ENCODE assay signal across 8 cellular contexts in the genomic region with DNA sequence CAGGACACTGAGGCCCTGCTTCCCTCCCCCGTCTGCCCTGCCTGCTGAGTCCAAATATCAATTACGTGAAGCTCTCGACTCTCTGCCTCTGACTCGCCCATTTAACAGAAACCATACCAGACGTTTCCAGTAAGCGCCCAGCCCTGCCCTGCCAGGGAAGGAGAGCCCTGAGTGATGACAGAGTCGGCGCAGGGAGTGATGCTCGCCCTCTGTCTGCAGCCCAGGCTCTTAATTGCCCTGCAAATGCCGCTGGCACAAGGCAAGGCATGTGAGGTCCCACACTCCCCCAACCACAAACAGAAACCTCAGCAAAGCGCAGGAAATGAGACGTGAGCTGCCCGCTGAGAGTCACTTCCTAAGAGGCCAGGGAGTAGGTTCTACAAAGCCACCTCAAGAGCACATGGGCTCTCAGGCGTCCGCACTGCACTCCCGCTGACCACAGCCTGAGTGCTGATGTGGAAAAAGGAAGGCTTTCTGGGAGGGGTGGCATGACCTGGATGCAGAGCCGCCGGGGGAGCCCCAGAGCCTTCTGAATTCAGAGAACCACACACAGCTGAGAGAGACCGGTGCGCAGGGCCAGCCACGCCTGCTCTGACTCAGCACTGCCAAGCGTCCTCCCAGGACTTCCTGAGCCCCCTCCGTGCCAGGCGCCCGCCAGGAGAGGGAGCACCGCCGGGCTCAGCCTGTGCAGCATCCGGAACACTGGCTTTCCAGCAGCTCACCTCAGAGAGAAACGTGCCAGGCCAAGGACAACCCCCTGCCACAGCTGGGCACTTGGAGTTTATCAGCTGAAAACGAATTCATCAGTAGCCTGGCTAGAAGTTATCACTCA. TPM values are rescaled to one million over a fixed set of nuclear protein-coding genes. Genes with fewer than 3 reads are reported as not detected.
DNase-seq lines count a peak whose midpoint lies in the region; ATAC-seq and TF ChIP-seq lines count a peak whose summit lies in the region.

No MANE protein-coding gene starts in this region.

- TF ChIP-seq CTCF in dorsolateral prefrontal cortex (IDR thresholded peaks at IDR 0.05 in 54 of 56, conservative IDR thresholded peaks at IDR 0.05 in 2 of 56; ENCODE audit: low read depth in 1 of 56, partially characterized antibody in 56 of 56), result peak in 42 of 56 donors; percentile 5 to 57 (median 32)
- TF ChIP-seq CTCF in lung (IDR thresholded peaks at IDR 0.05; ENCODE audit: control extremely low read depth, extremely low read depth), result peak; percentile 2

- DNase-seq in AG08395 (ENCODE audit: low spot score) (peak; percentile 93), NCI-H510A treated with DMSO at 0.1 percent for 48 hours (lab: John Stamatoyannopoulos, UW) (peak; percentile 81), dorsolateral prefrontal cortex (peak; percentile 52 to 92 (median 82)), lung (ENCODE audit: low spot score) (peak; percentile 76)
- DNase-seq in activated CD4-positive, alpha-beta T cell treated with anti-CD3 and anti-CD28 coated beads, Interleukin-2, amount 50 U/mL, for 48 hours, result peak; percentile 85 to 89
- DNase-seq in stimulated activated CD4-positive, alpha-beta T cell treated with anti-CD3 and anti-CD28 coated beads, TNF-alpha, amount 100 ng/mL, for 1 hour (ENCODE audit: low read depth in 3 of 3, low spot score in 1 of 3), result peak; percentile 52 to 74 (median 66)

- peak; percentile 40 for ATAC-seq in GM18520 (IDR thresholded peaks at IDR 0.05; ENCODE audit: unreplicated experiment)
- peak; percentile 50 for ATAC-seq in HG03103 (IDR thresholded peaks at IDR 0.05; ENCODE audit: low read depth, unreplicated experiment)
- ATAC-seq in lung (ENCODE audit: insufficient read depth, low FRiP score), result peak; percentile 92

- H3K27ac ChIP-seq in dorsolateral prefrontal cortex (peak overlapping the region in 53 of 59 donors; percentile 0 to 85 (median 70)), lung (ENCODE audit: low read depth in 1 of 2, low read length in 1 of 2) (peak overlapping the region in 1 of 2 donors; percentile 89)

- no peaks in the 10 kb centered on the region for H3K27me3 ChIP-seq in dorsolateral prefrontal cortex
- no peaks in the 10 kb centered on the region for H3K27me3 ChIP-seq in lung (ENCODE audit: control insufficient read depth, insufficient read depth)

- intact Hi-C loops in dorsolateral prefrontal cortex (cut with DNase I), result loop anchor here in 1 of 2 donors (10.0 kb wide), 1 partner anchor 558 kb away; a partner anchor contains a TSS

- H3K9me3 ChIP-seq in lung (ENCODE audit: control insufficient read depth in 2 of 2, insufficient read depth in 1 of 2, low read length in 1 of 2), result no peaks in the 10 kb centered on the region

- 1 to 4% methylated on average over 30 of the region's 30 CpGs for WGBS in lung, 2 donors

- H3K36me3 ChIP-seq in lung (ENCODE audit: control insufficient read depth in 2 of 2, insufficient read depth in 2 of 2, low read length in 2 of 2), result no peaks in the 10 kb centered on the region

- H3K4me3 ChIP-seq in dorsolateral prefrontal cortex (peak overlapping the region; percentile 6 to 66 (median 45)), lung (no peak overlapping the region)

- peaks cover 0 to 33% of the 10 kb centered on the region in 2 donors for H3K4me1 ChIP-seq in lung (ENCODE audit: control insufficient read depth in 2 of 2, insufficient read depth in 2 of 2, low read length in 2 of 2)

RNA-seq across cellular contexts. Expression of a gene that starts 5.3 kb away (rescaled TPM):
- total RNA-seq in dorsolateral prefrontal cortex, result 10 to 100 TPM; 26.2 to 99.8 (median 65.5) TPM
- 10 to 100 TPM in 1 of 2 donors, 1 to 10 TPM in 1; 8.3 to 10.3 TPM for total RNA-seq in lung
- 1 to 10 TPM; 6.8 to 6.9 TPM for polyA plus RNA-seq in lung

RNA-seq across cellular contexts. Expression of a gene that starts 5.7 kb away (rescaled TPM):
- total RNA-seq in dorsolateral prefrontal cortex (1 to 10 TPM in 90 of 120 experiments, under 1 TPM in 30; 0.28 to 3.7 (median 1.4) TPM), lung (10 to 100 TPM in 1 of 2 donors, 1 to 10 TPM in 1; 2.6 to 12.1 TPM)
- 1 to 10 TPM; 2.1 TPM for polyA plus RNA-seq in lung

RNA-seq across cellular contexts. Expression of a gene that starts 55.8 kb away (rescaled TPM):
- total RNA-seq in dorsolateral prefrontal cortex, result 10 to 100 TPM; 40.7 to 76.3 (median 56.4) TPM
- 10 to 100 TPM; 49.2 to 54.7 TPM for total RNA-seq in lung
- 10 to 100 TPM; 14.8 to 33.0 TPM for polyA plus RNA-seq in lung

Comparison
In these comparisons a context has a peak if more than half of its experiments do, and no peak if none do; other contexts are left out.
1. ATAC-seq: peak in every context shown above with its lines; median percentile 92 in lung; 50 in HG03103; 40 in GM18520.